9 cellular contexts compared by ENCODE assay signal in the genomic region with DNA sequence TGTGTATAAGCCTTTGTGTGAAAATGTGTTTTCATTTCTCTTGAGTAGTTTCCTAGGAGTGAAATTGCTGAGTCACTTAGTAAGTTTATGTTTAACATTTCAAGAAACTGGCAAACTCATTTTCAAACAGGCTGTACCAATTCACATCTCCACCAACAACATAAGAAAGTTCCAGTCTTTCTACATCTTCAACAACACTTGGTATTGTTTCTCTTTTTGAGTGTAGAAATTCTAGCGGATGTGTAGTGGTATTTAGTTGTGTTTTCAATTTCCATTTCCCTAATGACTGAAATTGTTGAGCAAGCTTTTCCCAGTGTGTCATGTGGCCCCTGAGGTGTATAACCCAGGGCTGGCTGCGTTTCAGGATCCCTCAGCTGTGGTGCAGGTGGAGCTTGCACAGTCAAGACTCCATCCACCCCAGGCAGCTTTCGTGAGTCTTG.
DNase-seq lines count a peak whose midpoint lies in the region; ATAC-seq, FAIRE-seq and TF ChIP-seq lines count a peak whose summit lies in the region.
"Had no signal": no experiment of that assay in that cellular context is flagged by ENCODE, and none has a peak within 500 bp of the region (broad histone marks: within the 10 kb centered on the region; RNA-seq: fewer than 3 reads in every experiment).

No MANE protein-coding gene starts in this region.

- DNase-seq in GM06990 (ENCODE audit: extremely low read depth, insufficient read length) (peak; percentile 59), GM12878 (ENCODE audit: low read depth, low spot score) (peak; percentile 89), psoas muscle (no peak), putamen (ENCODE audit: low spot score) (no peak), SK-N-SH (no peak)
- DNase-seq in CD8-positive, alpha-beta memory T cell = no peak
- DNase-seq: effector memory CD4-positive, alpha-beta T cell had no signal

- WGBS in GM12878 (ENCODE audit: insufficient coverage, insufficient replicate concordance, low lambda C conversion rate, missing lambda C conversion rate) = 0% methylated on average over 3 of the region's 3 CpGs
- WGBS in psoas muscle, 3 donors = 67 to 78% (median 71%) methylated on average over 3 of the region's 3 CpGs
- 32% methylated on average over 3 of the region's 3 CpGs for WGBS in SK-N-SH (ENCODE audit: low lambda C conversion rate)

- peaks cover 0 to 12% (median 1%) of the 10 kb centered on the region in 3 donors for H3K36me3 Mint-ChIP-seq in CD8-positive, alpha-beta memory T cell

- H3K36me3 ChIP-seq in GM06990 (ENCODE audit: control insufficient read depth, insufficient read depth, low read length) (no peaks in the 10 kb centered on the region), GM12878 (ENCODE audit: control insufficient read depth in 2 of 2, insufficient read depth in 2 of 2, low read length in 1 of 2) (no peaks in the 10 kb centered on the region), psoas muscle (ENCODE audit: insufficient read depth in 1 of 2, low read depth in 1 of 2) (no peaks in the 10 kb centered on the region), SK-N-SH (replicated peaks in 1 of 2; ENCODE audit: control insufficient read depth in 1 of 2, insufficient read depth in 2 of 2, low read length in 1 of 2) (no peaks in the 10 kb centered on the region)
- H3K36me3 ChIP-seq in CD8-positive, alpha-beta memory T cell (ENCODE audit: insufficient read depth, low read length) = no peaks in the 10 kb centered on the region

- no peak for TF ChIP-seq POLR2A in GM12878 (IDR thresholded peaks at IDR 0.05; ENCODE audit: low read depth, low read length)

- ATAC-seq in GM19395 (IDR thresholded peaks at IDR 0.05; ENCODE audit: unreplicated experiment) (peak; percentile 96), HG03103 (IDR thresholded peaks at IDR 0.05; ENCODE audit: low read depth, unreplicated experiment) (peak; percentile 91), GM12878 (peak; percentile 93), psoas muscle (no peak)

- no peak overlapping the region for H3K4me3 ChIP-seq in GM06990 (replicated peaks; ENCODE audit: low read depth, low read length)
- H3K4me3 ChIP-seq in GM12878 = no peak overlapping the region
- no peak overlapping the region for H3K4me3 ChIP-seq in psoas muscle
- no peak overlapping the region for H3K4me3 ChIP-seq in CD8-positive, alpha-beta memory T cell (ENCODE audit: low read length)
- H3K4me3 ChIP-seq in SK-N-SH (ENCODE audit: low read depth in 2 of 2, low read length in 1 of 2) = no peak overlapping the region

- H3K79me2 ChIP-seq in GM12878 (ENCODE audit: control insufficient read depth, insufficient read depth, low read length) = no peaks in the 10 kb centered on the region
- H3K79me2 ChIP-seq in SK-N-SH (ENCODE audit: insufficient read depth) = no peaks in the 10 kb centered on the region

- no peak overlapping the region for H3K27ac Mint-ChIP-seq in CD8-positive, alpha-beta memory T cell

- peak overlapping the region; percentile 4; the same call in 1 of the 2 replicates for H3K27ac ChIP-seq in GM12878 (ENCODE audit: control insufficient read depth, insufficient read depth)
- H3K27ac ChIP-seq in psoas muscle = no peak overlapping the region
- H3K27ac ChIP-seq in CD8-positive, alpha-beta memory T cell (ENCODE audit: low read depth, low read length) = no peak overlapping the region
- H3K27ac ChIP-seq in SK-N-SH (ENCODE audit: low read depth in 2 of 2, low read length in 1 of 2) = no peak overlapping the region

- in situ Hi-C loops in GM12878 (cut with MboI) = no loop called here

- intact Hi-C loops in GM12878 (cut with micrococcal nuclease; ENCODE audit: unreplicated experiment) (loop anchor here (1.0 to 2.0 kb wide), 2 partner anchors 16 to 50 kb away; no protein-coding TSS in a partner anchor), psoas muscle (cut with DNase I) (no loop called here)

- H3K9me2 ChIP-seq in SK-N-SH = peaks cover 5% of the 10 kb centered on the region; the same call in 1 of the 2 replicates

- TF ChIP-seq CTCF in GM06990 (IDR thresholded peaks at IDR 0.05; ENCODE audit: insufficient read depth, low read length, poor library complexity, severe bottlenecking) (no peak), GM12878 (IDR thresholded peaks at IDR 0.05 in 2 of 3, conservative IDR thresholded peaks at IDR 0.05 in 1 of 3; ENCODE audit: control insufficient read depth in 2 of 3, extremely low read depth in 1 of 3, insufficient read depth in 1 of 3, low read depth in 3 of 3, low read length in 3 of 3) (no peak), psoas muscle (IDR thresholded peaks at IDR 0.05) (no peak), SK-N-SH (IDR thresholded peaks at IDR 0.05) (no peak)

- H2AFZ ChIP-seq in GM12878 (ENCODE audit: control insufficient read depth, low read depth, low read length) (no peak overlapping the region), SK-N-SH (ENCODE audit: low read depth) (no peak overlapping the region)

- H3K9ac ChIP-seq in GM12878 (ENCODE audit: control insufficient read depth, insufficient read depth, low read length) = no peak overlapping the region
- no peak overlapping the region for H3K9ac ChIP-seq in SK-N-SH

- peaks cover 13% of the 10 kb centered on the region for H3K4me1 ChIP-seq in GM12878 (ENCODE audit: control insufficient read depth, insufficient read depth, low read length)
- no peaks in the 10 kb centered on the region for H3K4me1 ChIP-seq in psoas muscle
- H3K4me1 ChIP-seq in CD8-positive, alpha-beta memory T cell (ENCODE audit: insufficient read depth, low read length) = no peaks in the 10 kb centered on the region
- no peaks in the 10 kb centered on the region for H3K4me1 ChIP-seq in SK-N-SH (ENCODE audit: control insufficient read depth in 1 of 2, insufficient read depth in 2 of 2, low read depth in 1 of 2, low read length in 1 of 2)

- no peaks in the 10 kb centered on the region for H3F3A ChIP-seq in SK-N-SH (replicated peaks; ENCODE audit: insufficient read depth)

- BruUV-seq in GM12878 (replicated peaks; lab: Mats Ljungman, UMichigan) = no TSS peak

- RAD21 ChIA-PET in GM12878 (lab: Charles Lee; ENCODE audit: unreplicated experiment) = interaction anchor here (0.7 kb wide), 1 partner anchor 40 kb away, joined by 5 read pairs; no protein-coding TSS in a partner anchor

- TF ChIP-seq RAD21 in GM12878 (IDR thresholded peaks at IDR 0.05; ENCODE audit: insufficient read depth, low read depth, low read length) = no peak
- TF ChIP-seq RAD21 in SK-N-SH (IDR thresholded peaks at IDR 0.05; ENCODE audit: low read length) = no peak

- H3K27me3 ChIP-seq in GM06990 (replicated peaks; ENCODE audit: control insufficient read depth, insufficient read depth, low read length) (no peaks in the 10 kb centered on the region), GM12878 (replicated peaks in 1 of 2; ENCODE audit: control insufficient read depth in 2 of 2, insufficient read depth in 2 of 2, low read length in 1 of 2) (no peaks in the 10 kb centered on the region), psoas muscle (ENCODE audit: insufficient read depth in 3 of 3, low read length in 2 of 3) (no peaks in the 10 kb centered on the region), SK-N-SH (ENCODE audit: insufficient read depth) (no peaks in the 10 kb centered on the region)
- H3K27me3 ChIP-seq in CD8-positive, alpha-beta memory T cell (ENCODE audit: insufficient read depth, low read length, poor library complexity, severe bottlenecking) = no peaks in the 10 kb centered on the region

- SMC1A ChIA-PET in GM12878 (lab: Charles Lee; ENCODE audit: uncharacterized antibody, unreplicated experiment) = interaction anchor here (0.6 to 1.5 kb wide), 3 partner anchors 10 to 44 kb away, joined by 3 to 4 read pairs (median 3); no protein-coding TSS in a partner anchor

- peak; percentile 35 for FAIRE-seq in GM12878 (lab: Jason Lieb, UNC)

- H3K9me3 Mint-ChIP-seq in CD8-positive, alpha-beta memory T cell = peaks cover 0 to 2% (median 0%) of the 10 kb centered on the region in 5 donors

- peaks cover 3 to 11% of the 10 kb centered on the region in 2 donors for H3K27me3 Mint-ChIP-seq in CD8-positive, alpha-beta memory T cell

- CTCF ChIA-PET in GM12878 (lab: Yijun Ruan, JAX) (interaction anchor here (0.7 to 0.9 kb wide), 2 partner anchors 51 to 925 kb away, joined by 3 read pairs; no protein-coding TSS in a partner anchor), SK-N-SH (lab: Yijun Ruan, JAX) (no interaction called here)
- CTCF ChIA-PET in CD8-positive, alpha-beta memory T cell (lab: Charles Lee) = no interaction called here

- peak in 1 of 2 experiments; percentile 8; a peak in 1 of 4 replicates for TF ChIP-seq EP300 in GM12878 (IDR thresholded peaks at IDR 0.05; ENCODE audit: borderline replicate concordance in 1 of 2, control insufficient read depth in 1 of 2, low read depth in 2 of 2, low read length in 2 of 2)
- TF ChIP-seq EP300 in SK-N-SH (IDR thresholded peaks at IDR 0.05; ENCODE audit: borderline replicate concordance in 1 of 2, low read depth in 1 of 2, low read length in 1 of 2) = no peak

- POLR2A ChIA-PET in GM12878 (lab: Charles Lee) = interaction anchor here (1.0 kb wide), 1 partner anchor 20 kb away, joined by 3 read pairs; no protein-coding TSS in a partner anchor
- POLR2A ChIA-PET in CD8-positive, alpha-beta memory T cell (lab: Charles Lee) = no interaction called here
- POLR2A ChIA-PET in SK-N-SH (lab: Yijun Ruan, JAX) = no interaction called here

- H3K4me3 Mint-ChIP-seq in CD8-positive, alpha-beta memory T cell = no peak overlapping the region

- H3K4me1 Mint-ChIP-seq in CD8-positive, alpha-beta memory T cell = no peaks in the 10 kb centered on the region

- H3K4me2 ChIP-seq in GM12878 (ENCODE audit: control insufficient read depth, insufficient read depth) = no peak overlapping the region
- H3K4me2 ChIP-seq in SK-N-SH = no peak overlapping the region

- no peaks in the 10 kb centered on the region; the same call in 2 of the 3 replicates for H3K9me3 ChIP-seq in GM12878 (replicated peaks; ENCODE audit: control insufficient read depth, insufficient read depth, low read length)
- no peaks in the 10 kb centered on the region for H3K9me3 ChIP-seq in psoas muscle
- H3K9me3 ChIP-seq in CD8-positive, alpha-beta memory T cell (ENCODE audit: low read length) = no peaks in the 10 kb centered on the region
- H3K9me3 ChIP-seq in SK-N-SH = no peaks in the 10 kb centered on the region

- H4K20me1 ChIP-seq in GM12878 (ENCODE audit: control insufficient read depth, insufficient read depth) (no peaks in the 10 kb centered on the region), SK-N-SH (ENCODE audit: insufficient read depth) (no peaks in the 10 kb centered on the region)

TF ChIP-seq in GM12878, 131 proteins besides CTCF, POLR2A, EP300 and RAD21 (continues in another document):
- TF ChIP-seq CREB1 (IDR thresholded peaks at IDR 0.05; ENCODE audit: low read depth) (0 out of 2 replicates have a peak, but pooled peaks have one; percentile 12), SIX5 (IDR thresholded peaks at IDR 0.05; ENCODE audit: low read depth, low read length, severe bottlenecking) (no peak), IKZF1 (conservative IDR thresholded peaks at IDR 0.05) (0 out of 2 replicates have a peak, but pooled peaks have one; percentile 52)

TF ChIP-seq in SK-N-SH, 30 proteins besides CTCF, POLR2A, EP300 and RAD21 (continues in another document):
- TF ChIP-seq MXI1 (IDR thresholded peaks at IDR 0.05; ENCODE audit: low read depth, low read length) = no peak
- TF ChIP-seq JUND (IDR thresholded peaks at IDR 0.05) = no peak
- TF ChIP-seq, protein P1, sequence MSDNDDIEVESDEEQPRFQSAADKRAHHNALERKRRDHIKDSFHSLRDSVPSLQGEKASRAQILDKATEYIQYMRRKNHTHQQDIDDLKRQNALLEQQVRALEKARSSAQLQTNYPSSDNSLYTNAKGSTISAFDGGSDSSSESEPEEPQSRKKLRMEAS (IDR thresholded peaks at IDR 0.05; ENCODE audit: low read depth) = no peak

Comparison
In these comparisons a context has a peak if more than half of its experiments do, and no peak if none do; other contexts are left out.
1. DNase-seq: peak in GM06990 (single experiment) and GM12878 (single experiment); none in psoas muscle (0 of 2), putamen (single experiment), CD8-positive, alpha-beta memory T cell (0 of 5) and SK-N-SH (single experiment).
2. ATAC-seq: peak in GM19395 (single experiment), HG03103 (single experiment) and GM12878 (single experiment); none in psoas muscle (0 of 4).